17 cellular contexts compared by ENCODE assay signal in genomic region chr13:47632311-47632710, GRCh38.
"Had no signal": no experiment of that assay in that cellular context is flagged by ENCODE, and none has a peak within 500 bp of the region (broad histone marks: within the 10 kb centered on the region; RNA-seq: fewer than 3 reads in every experiment).

No MANE protein-coding gene starts in this region.

- H3K79me2 ChIP-seq: hepatocyte had no signal

- H3K36me3 ChIP-seq: lower lobe of right lung, prostate gland, right atrium auricular region had no signal

- H3K4me3 ChIP-seq: body of pancreas, hepatocyte, lower lobe of right lung, prostate gland, right atrium auricular region, skin epidermis had no signal

- H3K4me1 ChIP-seq: body of pancreas, lower lobe of right lung, prostate gland, right atrium auricular region had no signal

- H2AFZ ChIP-seq: hepatocyte had no signal

- H3K4me2 ChIP-seq: hepatocyte had no signal

- ATAC-seq: activated CD4-positive, CD25-positive, alpha-beta regulatory T cell treated with anti-CD3 and anti-CD28 coated beads, Interleukin-2, amount 50 U/mL, for 24 hours; activated CD8-positive, alpha-beta T cell treated with anti-CD3 and anti-CD28 coated beads, Interleukin-2, amount 10 ng/mL, durations not matched to agents 7 days and 5 days; body of pancreas; effector memory CD8-positive, alpha-beta T cell; lower lobe of right lung had no signal

- H3K27ac ChIP-seq: body of pancreas, hepatocyte, lower lobe of right lung, prostate gland, right atrium auricular region, skin epidermis had no signal

- DNase-seq: activated CD4-positive, alpha-beta T cell treated with anti-CD3 and anti-CD28 coated beads, Interleukin-2, amount 10 ng/mL, durations not matched to agents 7 days and 5 days; activated CD8-positive, alpha-beta T cell treated with anti-CD3 and anti-CD28 coated beads, Interleukin-2, amount 10 ng/mL, durations not matched to agents 7 days and 5 days; activated naive CD4-positive, alpha-beta T cell treated with anti-CD3 and anti-CD28 coated beads for 36 hours; activated T-cell treated with anti-CD3 and anti-CD28 coated beads, Interleukin-2, amount 50 U/mL, for 24 hours; body of pancreas; dermis blood vessel endothelial cell; effector memory CD8-positive, alpha-beta T cell; islet precursor cell; lower lobe of right lung; stimulated activated CD4-positive, alpha-beta T cell treated with anti-CD3 and anti-CD28 coated beads, Interleukin-4, amount 100 ng/mL, for 24 hours; stimulated activated naive CD4-positive, alpha-beta T cell; T1000 had no signal

- H3K9me3 ChIP-seq: body of pancreas, prostate gland had no signal

- H3K27me3 ChIP-seq: body of pancreas, hepatocyte, right atrium auricular region had no signal
